ENCODE assay signal across 40 cellular contexts in genomic region chr1:150832597-150832996, GRCh38. TPM values are rescaled to one million over a fixed set of nuclear protein-coding genes. Genes with fewer than 3 reads are reported as not detected.
"Had no signal": no experiment of that assay in that cellular context is flagged by ENCODE, and none has a peak within 500 bp of the region (broad histone marks: within the 10 kb centered on the region; RNA-seq: fewer than 3 reads in every experiment).

No MANE protein-coding gene starts in this region.

- H3K4me3 ChIP-seq: MG63 had no signal

- DNase-seq: Kasumi-1, MG63, MM.1S, MV-4-11, NCI-H1048, NCI-H1092, NCI-H1092 treated with DMSO at 0.1 percent for 48 hours, NCI-H1105, NCI-H1105 treated with DMSO at 0.1 percent for 48 hours, NCI-H1417, NCI-H1417 treated with DMSO at 0.1 percent for 48 hours, NCI-H1436, NCI-H1436 treated with DMSO at 0.1 percent for 48 hours, NCI-H146, NCI-H1694, NCI-H1694 treated with DMSO at 0.1 percent for 48 hours, NCI-H187, NCI-H187 treated with DMSO at 0.1 percent for 48 hours, NCI-H1930, NCI-H2029, NCI-H2029 treated with DMSO at 0.1 percent for 48 hours, NCI-H2081, NCI-H2081 treated with DMSO at 0.1 percent for 48 hours, NCI-H2107, NCI-H2171, NCI-H2171 treated with DMSO at 0.1 percent for 48 hours, NCI-H2227 treated with DMSO at 0.1 percent for 48 hours, NCI-H226, NCI-H345, NCI-H446, NCI-H446 treated with DMSO at 0.1 percent for 48 hours, NCI-H510A, NCI-H510A treated with DMSO at 0.1 percent for 48 hours, NCI-H524, NCI-H524 treated with DMSO at 0.1 percent for 48 hours, NCI-H526 had no signal

- H3K27me3 ChIP-seq: MG63 had no signal

- H3K9me3 ChIP-seq: MG63 had no signal

RNA-seq across cellular contexts. Expression of gene CTXND2, which starts 54.3 kb away (rescaled TPM):
- total RNA-seq: LHCN-M2, M059J, MCF 10A, NCI-H460 had no signal
